8 cellular contexts compared by ENCODE assay signal in the genomic region with DNA sequence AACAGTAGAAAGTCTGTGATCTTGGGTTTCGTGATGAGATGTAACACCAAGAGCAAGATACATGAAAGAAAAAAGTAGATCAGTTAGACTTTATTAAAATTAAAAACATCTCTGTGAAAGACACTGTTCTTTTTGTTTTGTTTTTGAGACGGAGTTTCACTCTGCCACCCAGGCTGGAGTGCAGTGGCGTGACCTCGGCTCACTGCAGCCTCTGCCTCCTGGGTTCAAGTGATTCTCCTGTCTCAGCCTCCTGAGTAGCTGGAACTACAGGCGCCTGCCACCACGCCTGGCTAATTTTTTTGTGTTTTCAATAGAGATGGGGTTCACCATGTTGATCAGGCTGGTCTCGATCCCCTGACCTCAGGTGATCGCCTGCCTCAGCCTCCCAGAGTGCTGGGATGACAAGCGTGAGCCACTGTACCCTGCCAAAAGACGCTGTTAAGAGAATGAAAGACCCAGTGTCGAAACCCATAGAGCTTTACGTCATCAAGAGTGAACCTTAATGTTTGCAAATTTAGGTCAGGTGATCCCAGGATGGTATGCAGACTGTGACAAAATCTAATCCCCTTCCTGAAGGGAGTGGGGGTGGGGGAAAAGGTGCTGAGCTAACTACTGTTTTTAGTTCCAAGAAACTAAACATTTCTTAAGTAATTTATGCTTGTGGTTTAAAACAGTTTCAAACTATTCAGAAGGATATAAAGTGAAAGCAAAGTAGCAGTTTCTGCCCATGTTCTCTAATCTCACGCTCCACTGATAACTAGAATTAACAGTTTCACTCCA. TPM values are rescaled to one million over a fixed set of nuclear protein-coding genes. Genes with fewer than 3 reads are reported as not detected.
DNase-seq lines count a peak whose midpoint lies in the region; ATAC-seq and TF ChIP-seq lines count a peak whose summit lies in the region.

No MANE protein-coding gene starts in this region.

- TF ChIP-seq POLR2A in lower leg skin (IDR thresholded peaks at IDR 0.05) = no peak

- H3K4me3 Mint-ChIP-seq in activated CD8-positive, alpha-beta memory T cell treated with anti-CD3 and anti-CD28 coated beads, Interleukin-2, amount 10 ng/mL, durations not matched to agents 7 days and 5 days = peak overlapping the region; percentile 69
- H3K4me3 Mint-ChIP-seq in activated CD4-positive, alpha-beta memory T cell treated with anti-CD3 and anti-CD28 coated beads, Interleukin-2, amount 10 ng/mL, durations not matched to agents 7 days and 5 days = peak overlapping the region; percentile 70
- H3K4me3 Mint-ChIP-seq in naive thymus-derived CD8-positive, alpha-beta T cell = peak overlapping the region in 8 of 10 donors; percentile 16 to 77 (median 40)

- H3K9me3 Mint-ChIP-seq in activated CD8-positive, alpha-beta memory T cell treated with anti-CD3 and anti-CD28 coated beads, Interleukin-2, amount 10 ng/mL, durations not matched to agents 7 days and 5 days (ENCODE audit: low read depth) = no peaks in the 10 kb centered on the region
- no peaks in the 10 kb centered on the region for H3K9me3 Mint-ChIP-seq in activated CD4-positive, alpha-beta memory T cell treated with anti-CD3 and anti-CD28 coated beads, Interleukin-2, amount 10 ng/mL, durations not matched to agents 7 days and 5 days
- no peaks in the 10 kb centered on the region for H3K9me3 Mint-ChIP-seq in naive thymus-derived CD8-positive, alpha-beta T cell

- TF ChIP-seq CTCF in lower leg skin (IDR thresholded peaks at IDR 0.05) = no peak

- peak; percentile 57 for DNase-seq in activated CD8-positive, alpha-beta memory T cell treated with anti-CD3 and anti-CD28 coated beads, Interleukin-2, amount 10 ng/mL, durations not matched to agents 7 days and 5 days
- no peak for DNase-seq in activated CD8-positive, alpha-beta memory T cell treated with anti-CD3 and anti-CD28 coated beads, Interleukin-2, amount 50 U/mL, for 48 hours
- DNase-seq in activated CD4-positive, alpha-beta memory T cell treated with anti-CD3 and anti-CD28 coated beads, Interleukin-2, amount 10 ng/mL, durations not matched to agents 7 days and 5 days = peak; percentile 44
- peak in 2 of 10 donors; percentile 4 to 12 for DNase-seq in naive thymus-derived CD8-positive, alpha-beta T cell
- DNase-seq in G401 (ENCODE audit: low spot score) (no peak), lower leg skin (ENCODE audit: low spot score in 2 of 2) (no peak), NCI-H146 (lab: John Stamatoyannopoulos, UW) (no peak)

- peak; percentile 89 for ATAC-seq in activated CD8-positive, alpha-beta memory T cell treated with anti-CD3 and anti-CD28 coated beads, Interleukin-2, amount 10 ng/mL, durations not matched to agents 7 days and 5 days
- peak; percentile 82 for ATAC-seq in HG03159 (IDR thresholded peaks at IDR 0.05; ENCODE audit: unreplicated experiment)
- ATAC-seq in naive thymus-derived CD8-positive, alpha-beta T cell = peak; percentile 59 to 73

- peaks cover 31% of the 10 kb centered on the region for H3K36me3 Mint-ChIP-seq in activated CD8-positive, alpha-beta memory T cell treated with anti-CD3 and anti-CD28 coated beads, Interleukin-2, amount 10 ng/mL, durations not matched to agents 7 days and 5 days
- peaks cover 35% of the 10 kb centered on the region for H3K36me3 Mint-ChIP-seq in activated CD4-positive, alpha-beta memory T cell treated with anti-CD3 and anti-CD28 coated beads, Interleukin-2, amount 10 ng/mL, durations not matched to agents 7 days and 5 days (ENCODE audit: low read depth)
- H3K36me3 Mint-ChIP-seq in naive thymus-derived CD8-positive, alpha-beta T cell = peaks cover 0 to 57% (median 0%) of the 10 kb centered on the region in 3 donors

- H3K4me1 Mint-ChIP-seq in activated CD8-positive, alpha-beta memory T cell treated with anti-CD3 and anti-CD28 coated beads, Interleukin-2, amount 10 ng/mL, durations not matched to agents 7 days and 5 days = peaks cover 23% of the 10 kb centered on the region
- peaks cover 30% of the 10 kb centered on the region for H3K4me1 Mint-ChIP-seq in activated CD4-positive, alpha-beta memory T cell treated with anti-CD3 and anti-CD28 coated beads, Interleukin-2, amount 10 ng/mL, durations not matched to agents 7 days and 5 days
- peaks cover 8 to 35% (median 20%) of the 10 kb centered on the region in 4 donors for H3K4me1 Mint-ChIP-seq in naive thymus-derived CD8-positive, alpha-beta T cell

- 83 to 87% methylated on average over 13 of the region's 13 CpGs for WGBS in lower leg skin, 2 donors

- CTCF ChIA-PET in activated CD8-positive, alpha-beta memory T cell treated with anti-CD3 and anti-CD28 coated beads, Interleukin-2, amount 10 ng/mL, durations not matched to agents 7 days and 5 days (lab: Charles Lee) = interaction anchor here (1.0 kb wide), 1 partner anchor 9 kb away, joined by 3 read pairs; no protein-coding TSS in a partner anchor
- CTCF ChIA-PET in activated CD4-positive, alpha-beta memory T cell treated with anti-CD3 and anti-CD28 coated beads, Interleukin-2, amount 10 ng/mL, durations not matched to agents 7 days and 5 days (lab: Charles Lee) = interaction anchor here (0.7 to 1.2 kb wide), 2 partner anchors 9 to 10 kb away, joined by 3 to 6 read pairs; a partner anchor contains a TSS

- intact Hi-C loops in lower leg skin (cut with DNase I; ENCODE audit: low total_unique reads) = no loop called here

- no peak overlapping the region for H3K4me3 ChIP-seq in lower leg skin (ENCODE audit: low read depth, poor library complexity, severe bottlenecking)

- POLR2A ChIA-PET in activated CD4-positive, alpha-beta memory T cell treated with anti-CD3 and anti-CD28 coated beads, Interleukin-2, amount 10 ng/mL, durations not matched to agents 7 days and 5 days (lab: Charles Lee) = interaction anchor here (1.1 to 2.2 kb wide), 4 partner anchors 8 to 286 kb away, joined by 4 to 16 read pairs (median 4); a partner anchor contains a TSS
- POLR2A ChIA-PET in naive thymus-derived CD8-positive, alpha-beta T cell (lab: Charles Lee) = interaction anchor here (1.2 kb wide), 2 partner anchors 8 to 287 kb away, joined by 5 read pairs; a partner anchor contains a TSS

- in situ Hi-C loops in G401 (cut with HindIII; ENCODE audit: low sequenced_read_pairs) = no loop called here

- peak overlapping the region; percentile 91 for H3K27ac Mint-ChIP-seq in activated CD8-positive, alpha-beta memory T cell treated with anti-CD3 and anti-CD28 coated beads, Interleukin-2, amount 10 ng/mL, durations not matched to agents 7 days and 5 days
- H3K27ac Mint-ChIP-seq in activated CD4-positive, alpha-beta memory T cell treated with anti-CD3 and anti-CD28 coated beads, Interleukin-2, amount 10 ng/mL, durations not matched to agents 7 days and 5 days = peak overlapping the region; percentile 85
- H3K27ac Mint-ChIP-seq in naive thymus-derived CD8-positive, alpha-beta T cell = peak overlapping the region; percentile 60 to 91 (median 80)

- no peaks in the 10 kb centered on the region for H3K27me3 Mint-ChIP-seq in activated CD8-positive, alpha-beta memory T cell treated with anti-CD3 and anti-CD28 coated beads, Interleukin-2, amount 10 ng/mL, durations not matched to agents 7 days and 5 days
- no peaks in the 10 kb centered on the region for H3K27me3 Mint-ChIP-seq in activated CD4-positive, alpha-beta memory T cell treated with anti-CD3 and anti-CD28 coated beads, Interleukin-2, amount 10 ng/mL, durations not matched to agents 7 days and 5 days
- no peaks in the 10 kb centered on the region for H3K27me3 Mint-ChIP-seq in naive thymus-derived CD8-positive, alpha-beta T cell

RNA-seq across cellular contexts. Expression of a gene that starts 8.0 kb away (rescaled TPM):
- 10 to 100 TPM; 32.3 to 45.8 TPM for total RNA-seq in activated CD8-positive, alpha-beta memory T cell treated with anti-CD3 and anti-CD28 coated beads, Interleukin-2, amount 10 ng/mL, durations not matched to agents 7 days and 5 days
- total RNA-seq in activated CD4-positive, alpha-beta memory T cell treated with anti-CD3 and anti-CD28 coated beads, Interleukin-2, amount 10 ng/mL, durations not matched to agents 7 days and 5 days = 10 to 100 TPM; 41.3 to 47.3 TPM
- 100 to 1,000 TPM; 119 to 127 TPM for total RNA-seq in naive thymus-derived CD8-positive, alpha-beta T cell
- 10 to 100 TPM; 27.3 to 37.6 (median 33.8) TPM for polyA plus RNA-seq in naive thymus-derived CD8-positive, alpha-beta T cell
- 17.0 and 26.9 TPM in 2 replicates for total RNA-seq in G401 (2014; rRNA removed; shearing (Covaris generic))
- total RNA-seq in lower leg skin = 10 to 100 TPM; 20.0 to 69.6 (median 27.5) TPM

RNA-seq across cellular contexts. Expression of a gene that starts 8.2 kb away (rescaled TPM):
- 10 to 100 TPM; 18.4 to 19.1 TPM for total RNA-seq in activated CD8-positive, alpha-beta memory T cell treated with anti-CD3 and anti-CD28 coated beads, Interleukin-2, amount 10 ng/mL, durations not matched to agents 7 days and 5 days
- 10 to 100 TPM; 21.0 to 22.6 TPM for total RNA-seq in activated CD4-positive, alpha-beta memory T cell treated with anti-CD3 and anti-CD28 coated beads, Interleukin-2, amount 10 ng/mL, durations not matched to agents 7 days and 5 days
- total RNA-seq in naive thymus-derived CD8-positive, alpha-beta T cell = 10 to 100 TPM; 34.3 to 35.5 TPM
- 10 to 100 TPM; 25.7 to 51.5 (median 31.9) TPM for polyA plus RNA-seq in naive thymus-derived CD8-positive, alpha-beta T cell
- total RNA-seq in G401 (2014; rRNA removed; shearing (Covaris generic)) = 17.2 and 17.6 TPM in 2 replicates
- total RNA-seq in lower leg skin = 10 to 100 TPM; 12.6 to 16.1 (median 14.9) TPM

RNA-seq across cellular contexts. Expression of a gene that starts 53.7 kb away (rescaled TPM):
- 10 to 100 TPM; 13.7 to 20.3 TPM for total RNA-seq in activated CD8-positive, alpha-beta memory T cell treated with anti-CD3 and anti-CD28 coated beads, Interleukin-2, amount 10 ng/mL, durations not matched to agents 7 days and 5 days
- total RNA-seq in activated CD4-positive, alpha-beta memory T cell treated with anti-CD3 and anti-CD28 coated beads, Interleukin-2, amount 10 ng/mL, durations not matched to agents 7 days and 5 days = 10 to 100 TPM; 16.8 to 17.5 TPM
- total RNA-seq in naive thymus-derived CD8-positive, alpha-beta T cell = 10 to 100 TPM; 13.7 to 14.0 TPM
- 10 to 100 TPM; 15.6 to 22.1 (median 17.3) TPM for polyA plus RNA-seq in naive thymus-derived CD8-positive, alpha-beta T cell
- total RNA-seq in G401 (2014; rRNA removed; shearing (Covaris generic)) = 62.5 and 92.6 TPM in 2 replicates
- total RNA-seq in lower leg skin = 10 to 100 TPM; 44.6 to 70.5 (median 56.0) TPM

Comparison
In these comparisons a context has a peak if more than half of its experiments do, and no peak if none do; other contexts are left out.
1. DNase-seq: peak in activated CD8-positive, alpha-beta memory T cell treated with anti-CD3 and anti-CD28 coated beads, Interleukin-2, amount 10 ng/mL, durations not matched to agents 7 days and 5 days (single experiment) and activated CD4-positive, alpha-beta memory T cell treated with anti-CD3 and anti-CD28 coated beads, Interleukin-2, amount 10 ng/mL, durations not matched to agents 7 days and 5 days (single experiment); none in activated CD8-positive, alpha-beta memory T cell treated with anti-CD3 and anti-CD28 coated beads, Interleukin-2, amount 50 U/mL, for 48 hours (single experiment), G401 (single experiment), lower leg skin (0 of 2) and NCI-H146 (single experiment).
2. Peak in every context shown above with its lines, with median percentiles within 50 percentile points of each other: ATAC-seq, H3K27ac Mint-ChIP-seq and H3K4me3 Mint-ChIP-seq.